Comparison of ENCODE assay signal across 29 cellular contexts in the genomic region with DNA sequence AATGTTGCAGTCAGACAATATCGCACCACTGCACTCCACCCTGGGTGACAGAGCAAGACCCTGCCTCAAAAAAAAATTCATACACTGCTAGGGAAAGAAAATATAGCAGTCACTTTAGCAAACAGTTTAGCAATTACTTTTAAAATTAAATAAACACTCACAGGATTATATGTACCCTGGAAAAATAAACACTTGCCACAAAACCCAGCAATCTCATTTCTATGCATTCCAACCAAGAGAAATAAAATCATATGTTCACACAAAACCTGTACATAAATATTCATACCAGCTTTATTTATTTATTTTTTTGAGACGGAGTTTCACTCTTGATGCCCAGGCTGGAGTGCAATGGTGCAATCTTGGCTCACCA. TPM values are rescaled to one million over a fixed set of nuclear protein-coding genes. Genes with fewer than 3 reads are reported as not detected.
DNase-seq lines count a peak whose midpoint lies in the region; ATAC-seq, FAIRE-seq and TF ChIP-seq lines count a peak whose summit lies in the region.
"Had no signal": no experiment of that assay in that cellular context is flagged by ENCODE, and none has a peak within 500 bp of the region (broad histone marks: within the 10 kb centered on the region; RNA-seq: fewer than 3 reads in every experiment).

No MANE protein-coding gene starts in this region.

- H3K4me1 ChIP-seq in A549, result peaks cover 32% of the 10 kb centered on the region
- H3K4me1 ChIP-seq in GM23248 (ENCODE audit: insufficient read depth), result peaks cover 15% of the 10 kb centered on the region
- H3K4me1 ChIP-seq in SJSA1 (replicated peaks), result peaks cover 22% of the 10 kb centered on the region
- H3K4me1 ChIP-seq in effector memory CD4-positive, alpha-beta T cell (ENCODE audit: control insufficient read depth, insufficient read depth, low read length, poor library complexity, severe bottlenecking), result no peaks in the 10 kb centered on the region
- no peaks in the 10 kb centered on the region for H3K4me1 ChIP-seq in mesendoderm (ENCODE audit: control insufficient read depth, low read depth, low read length)
- H3K4me1 ChIP-seq: HAP-1 had no signal

- H3K27ac ChIP-seq in A549, result peak overlapping the region; percentile 47 to 79
- peak overlapping the region; percentile 8; the same call in 1 of the 2 replicates for H3K27ac ChIP-seq in GM23248
- H3K27ac ChIP-seq in SJSA1, result peak overlapping the region; percentile 1; the same call in 1 of the 2 replicates
- no peak overlapping the region for H3K27ac ChIP-seq in effector memory CD4-positive, alpha-beta T cell (ENCODE audit: insufficient read depth, low read length, poor library complexity, severe bottlenecking)
- H3K27ac ChIP-seq in mesendoderm (ENCODE audit: low read depth, low read length), result no peak overlapping the region
- H3K27ac ChIP-seq: esophagus squamous epithelium, upper lobe of right lung had no signal

- H3K18ac ChIP-seq in mesendoderm (ENCODE audit: low read length), result no peak overlapping the region

- H3K36me3 ChIP-seq in GM23248 (ENCODE audit: low read depth) (no peaks in the 10 kb centered on the region), SJSA1 (no peaks in the 10 kb centered on the region), mesendoderm (ENCODE audit: control insufficient read depth, insufficient read depth, low read length) (no peaks in the 10 kb centered on the region)
- H3K36me3 ChIP-seq in effector memory CD4-positive, alpha-beta T cell (ENCODE audit: control insufficient read depth, insufficient read depth, low read length), result no peaks in the 10 kb centered on the region
- H3K36me3 ChIP-seq: upper lobe of right lung had no signal

- no peak overlapping the region for H2AFZ ChIP-seq in GM23248

- no peak overlapping the region for H3K9ac ChIP-seq in GM23248
- no peak overlapping the region for H3K9ac ChIP-seq in mesendoderm (ENCODE audit: low read length)

- in situ Hi-C loops in GM23248 (cut with MboI), result no loop called here

- peaks cover 19% of the 10 kb centered on the region for H3F3A ChIP-seq in GM23248 (ENCODE audit: insufficient read depth)

- TF ChIP-seq EP300 in A549 (IDR thresholded peaks at IDR 0.05), result no peak

- no peak for TF ChIP-seq RAD21 in A549 (conservative IDR thresholded peaks at IDR 0.05 in 1 of 2, IDR thresholded peaks at IDR 0.05 in 1 of 2)

- no peak overlapping the region for H3K23ac ChIP-seq in mesendoderm (ENCODE audit: low read length)

- TF ChIP-seq POLR2A in A549 (IDR thresholded peaks at IDR 0.05; ENCODE audit: low read length), result no peak

- no peak overlapping the region for H2BK5ac ChIP-seq in mesendoderm (ENCODE audit: low read length)

- H4K5ac ChIP-seq in mesendoderm (ENCODE audit: low read length), result no peak overlapping the region

- peak overlapping the region; percentile 68 for H3K4me2 ChIP-seq in A549
- H3K4me2 ChIP-seq in GM23248 (ENCODE audit: unreplicated experiment), result no peak overlapping the region
- no peak overlapping the region for H3K4me2 ChIP-seq in mesendoderm (ENCODE audit: low read length)

- no peak for FAIRE-seq in A549 (lab: Jason Lieb, UNC)
- FAIRE-seq: colon, G401.6, GM18507 had no signal

- no peak overlapping the region for H2AK5ac ChIP-seq in mesendoderm (ENCODE audit: low read length)

- H3K79me2 ChIP-seq in GM23248 (ENCODE audit: insufficient read depth), result peaks cover 99% of the 10 kb centered on the region
- H3K79me2 ChIP-seq in mesendoderm (ENCODE audit: control insufficient read depth, insufficient read depth, low read length), result peaks cover 52% of the 10 kb centered on the region

- no peak for ATAC-seq in A549
- no peak for ATAC-seq in HG02571 (IDR thresholded peaks at IDR 0.05; ENCODE audit: unreplicated experiment)
- ATAC-seq: effector memory CD8-positive, alpha-beta T cell had no signal

- no peak overlapping the region for H3K4ac ChIP-seq in mesendoderm (ENCODE audit: low read depth, low read length)

- peaks cover 23% of the 10 kb centered on the region; the same call in 1 of the 2 replicates for H4K20me1 ChIP-seq in GM23248 (ENCODE audit: insufficient read depth)

- H4K8ac ChIP-seq in mesendoderm (ENCODE audit: low read depth, low read length), result no peak overlapping the region

- H3K9me2 ChIP-seq in GM23248 (ENCODE audit: insufficient read depth), result no peaks in the 10 kb centered on the region

- 62% methylated on average over 2 of the region's 2 CpGs for WGBS in A549 (ENCODE audit: missing lambda C conversion rate)
- 96 to 100% methylated on average over 2 of the region's 2 CpGs for WGBS in GM23248 (ENCODE audit: low coverage in 1 of 2, low lambda C conversion rate in 2 of 2, missing lambda C conversion rate in 2 of 2), 2 experiments
- no CpG with 5 or more reads among the region's 2 CpGs for WGBS in mesendoderm (ENCODE audit: extremely low coverage, insufficient coverage, low lambda C conversion rate)

- CTCF ChIA-PET in A549 (lab: Yijun Ruan, JAX), result interaction anchor here (0.6 to 1.9 kb wide), 2 partner anchors 8 to 107 kb away, joined by 3 to 5 read pairs; a partner anchor contains a TSS

- H3K27me3 ChIP-seq in GM23248 (replicated peaks; ENCODE audit: insufficient read depth), result no peaks in the 10 kb centered on the region
- peaks cover 25% of the 10 kb centered on the region for H3K27me3 ChIP-seq in SJSA1 (replicated peaks)
- H3K27me3 ChIP-seq in effector memory CD4-positive, alpha-beta T cell (replicated peaks; ENCODE audit: control insufficient read depth, insufficient read depth, low read length, poor library complexity, severe bottlenecking), result no peaks in the 10 kb centered on the region
- no peaks in the 10 kb centered on the region for H3K27me3 ChIP-seq in mesendoderm (ENCODE audit: insufficient read depth, low read length, poor library complexity)
- H3K27me3 ChIP-seq: esophagus squamous epithelium, upper lobe of right lung had no signal

- no peak overlapping the region for H3K56ac ChIP-seq in mesendoderm (ENCODE audit: low read length)

- DNase-seq in A549 (ENCODE audit: low read depth in 1 of 2, low spot score in 1 of 2) (no peak), GM23248 (no peak), SJSA1 (ENCODE audit: low read depth in 1 of 2, low spot score in 2 of 2) (peak in 1 of 2 experiments; percentile 98), fibroblast of villous mesenchyme (ENCODE audit: low read depth) (peak; percentile 81), mesendoderm (no peak)
- DNase-seq in effector memory CD4-positive, alpha-beta T cell, result no peak
- DNase-seq in activated effector memory CD4-positive, alpha-beta T cell treated with Interleukin-2 at 50 U/mL for 16 hours, result no peak
- DNase-seq: activated CD4-positive, alpha-beta T cell treated with anti-CD3 and anti-CD28 coated beads for 48 hours; activated CD8-positive, alpha-beta memory T cell treated with anti-CD3 and anti-CD28 coated beads, Interleukin-2, amount 10 ng/mL, durations not matched to agents 7 days and 5 days; activated naive CD8-positive, alpha-beta T cell treated with anti-CD3 and anti-CD28 coated beads, Interleukin-2, amount 10 ng/mL, durations not matched to agents 7 days and 5 days; CD4-positive, CD25-positive, alpha-beta regulatory T cell; DMS 273 treated with DMSO at 0.1 percent for 48 hours; effector memory CD8-positive, alpha-beta T cell; esophagus squamous epithelium; kidney glomerular epithelial cell; NCI-H1092; NCI-H2029; NCI-H345; NCI-H82; nucleus accumbens; right cardiac atrium; SIG-M5 had no signal

- H3K79me1 ChIP-seq in mesendoderm (ENCODE audit: low read length), result peaks cover 11% of the 10 kb centered on the region

- H3K9me3 ChIP-seq in A549 (no peaks in the 10 kb centered on the region), GM23248 (ENCODE audit: low read depth) (no peaks in the 10 kb centered on the region), SJSA1 (replicated peaks) (peaks cover 14% of the 10 kb centered on the region)
- H3K9me3 ChIP-seq in effector memory CD4-positive, alpha-beta T cell (ENCODE audit: control insufficient read depth, low read length), result no peaks in the 10 kb centered on the region
- H3K9me3 ChIP-seq: esophagus squamous epithelium, HAP-1, upper lobe of right lung had no signal

- H2BK120ac ChIP-seq in mesendoderm (ENCODE audit: low read depth, low read length), result no peak overlapping the region

- no peak overlapping the region for H2BK15ac ChIP-seq in mesendoderm (replicated peaks; ENCODE audit: low read depth)

- TF ChIP-seq CTCF in A549 (IDR thresholded peaks at IDR 0.05) (no peak), fibroblast of villous mesenchyme (IDR thresholded peaks at IDR 0.05; ENCODE audit: insufficient read depth, low read depth, low read length) (no peak)

- POLR2A ChIA-PET in A549 (lab: Yijun Ruan, JAX), result no interaction called here

- no peak overlapping the region for H3K4me3 ChIP-seq in A549
- no peak overlapping the region for H3K4me3 ChIP-seq in GM23248
- H3K4me3 ChIP-seq in SJSA1, result no peak overlapping the region
- H3K4me3 ChIP-seq in fibroblast of villous mesenchyme (ENCODE audit: low read depth, low read length), result no peak overlapping the region
- no peak overlapping the region for H3K4me3 ChIP-seq in effector memory CD4-positive, alpha-beta T cell (ENCODE audit: insufficient read depth, low read depth, low read length, poor library complexity, severe bottlenecking)
- no peak overlapping the region for H3K4me3 ChIP-seq in mesendoderm (ENCODE audit: low read length)
- H3K4me3 ChIP-seq: esophagus squamous epithelium, HAP-1, lung, upper lobe of right lung had no signal

TF ChIP-seq in A549, 52 proteins besides CTCF, POLR2A, EP300 and RAD21:
- TF ChIP-seq BHLHE40 (IDR thresholded peaks at IDR 0.05; ENCODE audit: low read depth, low read length) (no peak), NR3C1 (IDR thresholded peaks at IDR 0.05) (no peak), ZC3H11A (IDR thresholded peaks at IDR 0.05) (no peak), FOSB (CRISPR knock-in tag; IDR thresholded peaks at IDR 0.05) (no peak), SREBF2 (IDR thresholded peaks at IDR 0.05) (no peak), HEYL (CRISPR knock-in tag; IDR thresholded peaks at IDR 0.05) (no peak), JUN (IDR thresholded peaks at IDR 0.05) (no peak)

RNA-seq across cellular contexts. Expression of a gene that starts 20.2 kb away (rescaled TPM):
- polyA plus RNA-seq in A549 (2011; rRNA removed) (24.8 and 42.3 TPM in 2 replicates), A549 (2017; fragmentation: RNase III; extraction: RNeasy Plus Mini Kit Qiagen cat#74134 plus additional on column Dnase treatment) (29.5 to 31.9 TPM (median 30.6 TPM) in 3 replicates), GM23248 (2016; fragmentation: Nextera tagmentation; extraction: Ambion mirVana) (46.2 and 56.4 TPM in 2 replicates)
- 42.4 and 49.7 TPM in 2 replicates for polyA plus RNA-seq in A549 (2012; cell fraction: cytosol; rRNA removed)
- 117 and 160 TPM in 2 replicates for polyA plus RNA-seq in A549 (2012; cell fraction: nucleus; rRNA removed)
- 110 and 112 TPM in 2 replicates for polyA minus RNA-seq in A549 (2011; rRNA and poly(A)+ RNA removed)
- total RNA-seq in GM23248 (2014; rRNA removed; shearing (Covaris generic)), result 15.0 and 19.2 TPM in 2 replicates
- total RNA-seq in SJSA1 (2014; rRNA removed; shearing (Covaris generic)), result 13.6 and 19.0 TPM in 2 replicates
- 48.3 and 71.7 TPM in 2 replicates for total RNA-seq in fibroblast of villous mesenchyme
- polyA plus RNA-seq in mesendoderm (2013, experiment 1 of 2), result 37.5 TPM
- 37.8 TPM for polyA plus RNA-seq in mesendoderm (2013, experiment 2 of 2)

Comparison
In these comparisons a context has a peak if more than half of its experiments do, and no peak if none do; other contexts are left out.
1. H3K27ac ChIP-seq: peak in A549 (2 of 2), GM23248 (single experiment) and SJSA1 (single experiment); none in effector memory CD4-positive, alpha-beta T cell (single experiment) and mesendoderm (single experiment).